In the genomic region with DNA sequence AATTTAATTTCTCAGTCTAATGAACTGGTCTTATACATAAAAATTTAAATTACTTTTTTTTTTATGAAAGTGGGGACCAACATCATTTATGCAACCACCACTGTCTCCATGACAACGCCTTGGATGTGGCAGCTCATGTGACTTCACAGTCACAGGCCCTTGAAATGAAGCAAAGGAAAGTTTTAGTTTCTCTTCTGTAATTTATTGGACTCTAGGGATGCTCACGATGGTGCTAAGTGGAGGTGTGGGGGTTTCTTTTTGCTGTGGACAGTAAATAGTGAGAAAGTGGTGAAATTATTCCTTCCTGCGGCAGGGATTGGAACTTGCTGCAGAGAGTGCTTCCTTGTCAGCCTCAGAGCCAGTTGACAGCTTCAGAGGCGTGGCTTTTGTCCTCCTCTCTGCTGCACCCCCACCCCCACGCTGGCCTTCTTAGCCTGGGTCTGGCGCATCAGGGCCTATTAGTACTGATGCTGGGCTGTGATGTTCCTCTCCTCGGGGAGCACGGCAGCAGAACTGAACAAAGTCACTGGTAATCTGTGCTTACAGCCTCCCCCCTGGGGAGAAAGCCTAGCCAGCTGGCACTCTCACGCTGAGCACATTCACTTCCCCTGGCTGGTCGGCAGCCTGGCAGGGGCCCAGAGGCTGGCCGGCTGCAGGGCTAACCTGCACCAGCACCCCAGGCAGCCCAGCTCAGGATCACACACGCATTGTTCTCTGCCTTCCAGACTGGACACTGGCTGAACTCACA, we compare ENCODE assay signal across 10 cellular contexts.
DNase-seq lines count a peak whose midpoint lies in the region; ATAC-seq, FAIRE-seq and TF ChIP-seq lines count a peak whose summit lies in the region.
"Had no signal": no experiment of that assay in that cellular context is flagged by ENCODE, and none has a peak within 500 bp of the region (broad histone marks: within the 10 kb centered on the region; RNA-seq: fewer than 3 reads in every experiment).

No MANE protein-coding gene starts in this region.

- H3K27me3 ChIP-seq in liver (ENCODE audit: control insufficient read depth in 4 of 4, insufficient read depth in 4 of 4, low read length in 3 of 4): no peaks in the 10 kb centered on the region
- no peaks in the 10 kb centered on the region; a peak in 1 of 5 replicates for H3K27me3 ChIP-seq in HepG2 (ENCODE audit: control insufficient read depth in 1 of 2, insufficient read depth in 2 of 2, low read length in 2 of 2)
- no peaks in the 10 kb centered on the region for H3K27me3 ChIP-seq in psoas muscle (ENCODE audit: insufficient read depth in 3 of 3, low read length in 2 of 3)

- H3K4me2 ChIP-seq in HepG2 (ENCODE audit: low read depth, low read length) (no peak overlapping the region), OCI-LY7 (ENCODE audit: low read length) (no peak overlapping the region)

- TF ChIP-seq CTCF in liver (IDR thresholded peaks at IDR 0.05; ENCODE audit: low read depth, low read length, missing input control) (no peak), HepG2 (CRISPR knock-in tag; IDR thresholded peaks at IDR 0.05) (no peak), OCI-LY7 (conservative IDR thresholded peaks at IDR 0.05; ENCODE audit: low read length) (no peak), psoas muscle (IDR thresholded peaks at IDR 0.05) (no peak)

- no peaks in the 10 kb centered on the region for H3K36me3 Mint-ChIP-seq in activated CD4-positive, alpha-beta memory T cell treated with anti-CD3 and anti-CD28 coated beads for 36 hours

- POLR2A ChIA-PET in HepG2 (lab: Yijun Ruan, JAX): no interaction called here
- POLR2A ChIA-PET in OCI-LY7 (lab: Charles Lee): interaction anchor here (0.9 kb wide), 1 partner anchor 13 kb away, joined by 3 read pairs; no protein-coding TSS in a partner anchor
- POLR2A ChIA-PET in activated CD4-positive, alpha-beta memory T cell treated with anti-CD3 and anti-CD28 coated beads for 36 hours (lab: Charles Lee): no interaction called here

- H3K9me2 ChIP-seq in OCI-LY7 (ENCODE audit: insufficient read depth, low read length): no peaks in the 10 kb centered on the region

- TF ChIP-seq RAD21 in liver (IDR thresholded peaks at IDR 0.05) (peak; percentile 50 to 61), HepG2 (CRISPR knock-in tag; IDR thresholded peaks at IDR 0.05) (no peak)

- intact Hi-C loops in HepG2 (cut with micrococcal nuclease; ENCODE audit: unreplicated experiment) (no loop called here), OCI-LY7 (cut with micrococcal nuclease; ENCODE audit: unreplicated experiment) (no loop called here), psoas muscle (cut with DNase I) (no loop called here)
- intact Hi-C loops in activated CD4-positive, alpha-beta memory T cell treated with anti-CD3 and anti-CD28 coated beads for 36 hours (cut with micrococcal nuclease): no loop called here

- no peak overlapping the region for H3K27ac Mint-ChIP-seq in activated CD4-positive, alpha-beta memory T cell treated with anti-CD3 and anti-CD28 coated beads for 36 hours

- no peak for FAIRE-seq in HepG2 (lab: Jason Lieb, UNC)
- FAIRE-seq: A204.1, islet of Langerhans had no signal

- H3K27ac ChIP-seq in liver (ENCODE audit: low read depth in 1 of 2, low read length in 2 of 2): no peak overlapping the region
- no peak overlapping the region for H3K27ac ChIP-seq in HepG2 (ENCODE audit: extremely low read length, insufficient read depth, low read length)
- no peak overlapping the region for H3K27ac ChIP-seq in OCI-LY7 (ENCODE audit: low read depth, low read length, poor library complexity, severe bottlenecking)
- no peak overlapping the region for H3K27ac ChIP-seq in psoas muscle

- no peaks in the 10 kb centered on the region for H3K79me2 ChIP-seq in HepG2 (ENCODE audit: insufficient read depth, low read length)
- no peaks in the 10 kb centered on the region for H3K79me2 ChIP-seq in OCI-LY7 (ENCODE audit: insufficient read depth, low read depth, low read length)

- peaks cover 0 to 32% (median 13%) of the 10 kb centered on the region in 4 donors for H3K4me1 ChIP-seq in liver (ENCODE audit: control insufficient read depth in 4 of 4, insufficient read depth in 4 of 4, low read length in 3 of 4)
- no peaks in the 10 kb centered on the region for H3K4me1 ChIP-seq in HepG2 (ENCODE audit: insufficient read depth, low read length)
- H3K4me1 ChIP-seq in OCI-LY7 (ENCODE audit: insufficient read depth, low read length, poor library complexity, severe bottlenecking): no peaks in the 10 kb centered on the region
- peaks cover 13% of the 10 kb centered on the region for H3K4me1 ChIP-seq in psoas muscle

- CTCF ChIA-PET in HepG2 (lab: Yijun Ruan, JAX; ENCODE audit: low intra/inter-chr PET ratio, low total read pairs) (no interaction called here), OCI-LY7 (lab: Charles Lee; ENCODE audit: unreplicated experiment) (no interaction called here)
- CTCF ChIA-PET in activated CD4-positive, alpha-beta memory T cell treated with anti-CD3 and anti-CD28 coated beads for 36 hours (lab: Charles Lee): no interaction called here

- H3K9me3 ChIP-seq in liver (ENCODE audit: control insufficient read depth in 4 of 4, low read length in 3 of 4) (no peaks in the 10 kb centered on the region), HepG2 (ENCODE audit: low read length) (no peaks in the 10 kb centered on the region), OCI-LY7 (ENCODE audit: low read length) (no peaks in the 10 kb centered on the region), psoas muscle (no peaks in the 10 kb centered on the region)

- no peaks in the 10 kb centered on the region for H3K9me3 Mint-ChIP-seq in activated CD4-positive, alpha-beta memory T cell treated with anti-CD3 and anti-CD28 coated beads for 36 hours

- ATAC-seq in HepG2 (no peak), psoas muscle (peak; percentile 86 to 98 (median 94)), GM18907 (IDR thresholded peaks at IDR 0.05; ENCODE audit: unreplicated experiment) (no peak)

- H3K36me3 ChIP-seq in liver (ENCODE audit: control insufficient read depth in 4 of 4, insufficient read depth in 3 of 4, low read depth in 1 of 4, low read length in 3 of 4) (peaks cover 0 to 3% (median 0%) of the 10 kb centered on the region in 4 donors), HepG2 (replicated peaks in 1 of 2; ENCODE audit: control insufficient read depth in 1 of 2, insufficient read depth in 2 of 2, low read length in 2 of 2) (no peaks in the 10 kb centered on the region), OCI-LY7 (ENCODE audit: insufficient read depth, low read length) (no peaks in the 10 kb centered on the region), psoas muscle (ENCODE audit: insufficient read depth in 1 of 2, low read depth in 1 of 2) (no peaks in the 10 kb centered on the region)

- H3K4me3 ChIP-seq in liver (ENCODE audit: low read depth in 1 of 3, low read length in 3 of 3) (no peak overlapping the region), HepG2 (replicated peaks in 1 of 3; ENCODE audit: insufficient read depth in 1 of 3, low read depth in 2 of 3, low read length in 3 of 3) (no peak overlapping the region), OCI-LY7 (ENCODE audit: low read depth, low read length, poor library complexity, severe bottlenecking) (no peak overlapping the region), psoas muscle (peak overlapping the region; percentile 15)

- H3K9ac ChIP-seq in liver (ENCODE audit: low read depth in 1 of 2, low read length in 2 of 2): no peak overlapping the region
- H3K9ac ChIP-seq in HepG2 (ENCODE audit: insufficient read depth, low read depth, low read length): no peak overlapping the region

- 18% methylated on average over 12 of the region's 12 CpGs for WGBS in liver
- WGBS in HepG2 (ENCODE audit: low lambda C conversion rate): 33% methylated on average over 5 of the region's 12 CpGs
- 11 to 14% (median 12%) methylated on average over 11 to 12 of the region's 12 CpGs for WGBS in psoas muscle, 3 donors

- no peak overlapping the region for H2AFZ ChIP-seq in HepG2 (ENCODE audit: low read length)
- H2AFZ ChIP-seq in OCI-LY7 (ENCODE audit: low read length): no peak overlapping the region

- H3K4me1 Mint-ChIP-seq in activated CD4-positive, alpha-beta memory T cell treated with anti-CD3 and anti-CD28 coated beads for 36 hours (ENCODE audit: low read depth): no peaks in the 10 kb centered on the region

- no peaks in the 10 kb centered on the region for H4K20me1 ChIP-seq in HepG2 (ENCODE audit: insufficient read depth, low read length)
- H4K20me1 ChIP-seq in OCI-LY7 (ENCODE audit: insufficient read depth, low read length): no peaks in the 10 kb centered on the region

- DNase-seq in HepG2 (ENCODE audit: low spot score) (no peak), OCI-LY7 (ENCODE audit: low spot score) (peak; percentile 22), germinal center (ENCODE audit: low spot score) (peak; percentile 48), psoas muscle (peak; percentile 80 to 92), GF-D8 (lab: John Stamatoyannopoulos, UW) (no peak)
- no peak for DNase-seq in activated CD4-positive, alpha-beta memory T cell treated with anti-CD3 and anti-CD28 coated beads for 36 hours

- TF ChIP-seq EP300 in HepG2 (IDR thresholded peaks at IDR 0.05; ENCODE audit: low read depth in 2 of 2, low read length in 2 of 2) (no peak), HepG2 (CRISPR knock-in tag; IDR thresholded peaks at IDR 0.05; ENCODE audit: borderline replicate concordance) (no peak)

- BruUV-seq in HepG2 (replicated peaks; lab: Mats Ljungman, UMichigan) (no TSS peak), OCI-LY7 (replicated peaks; lab: Mats Ljungman, UMichigan) (no TSS peak)

- peaks cover 4% of the 10 kb centered on the region for H3K27me3 Mint-ChIP-seq in activated CD4-positive, alpha-beta memory T cell treated with anti-CD3 and anti-CD28 coated beads for 36 hours

- in situ Hi-C loops in HepG2 (cut with HindIII; ENCODE audit: extremely low pct_ligation_motif_present, low pct_unique_long_range_greater_than_20kb): no loop called here

- no peak overlapping the region for H3K4me3 Mint-ChIP-seq in activated CD4-positive, alpha-beta memory T cell treated with anti-CD3 and anti-CD28 coated beads for 36 hours

- TF ChIP-seq POLR2A in HepG2 (IDR thresholded peaks at IDR 0.05; ENCODE audit: insufficient read depth in 1 of 2, low read depth in 2 of 2, low read length in 2 of 2): no peak

TF ChIP-seq in liver, 16 proteins besides CTCF, POLR2A, EP300 and RAD21 (continues in another document):
- TF ChIP-seq JUND (IDR thresholded peaks at IDR 0.05) (peak in 1 of 2 donors; percentile 16), NR2F2 (IDR thresholded peaks at IDR 0.05) (peak; percentile 32), RXRA (IDR thresholded peaks at IDR 0.05) (peak; percentile 31 to 65)
- TF ChIP-seq, protein P1, sequence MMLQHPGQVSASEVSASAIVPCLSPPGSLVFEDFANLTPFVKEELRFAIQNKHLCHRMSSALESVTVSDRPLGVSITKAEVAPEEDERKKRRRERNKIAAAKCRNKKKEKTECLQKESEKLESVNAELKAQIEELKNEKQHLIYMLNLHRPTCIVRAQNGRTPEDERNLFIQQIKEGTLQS (IDR thresholded peaks at IDR 0.05): no peak

TF ChIP-seq in HepG2, 621 proteins besides CTCF, POLR2A, EP300 and RAD21 (continues in another document):
- no peak for TF ChIP-seq ZNF557 (CRISPR knock-in tag; IDR thresholded peaks at IDR 0.05)

Comparison
In these comparisons a context has a peak if more than half of its experiments do, and no peak if none do; other contexts are left out.
1. ATAC-seq: peak in psoas muscle (4 of 4); none in HepG2 (single experiment) and GM18907 (single experiment).
2. DNase-seq: peak in OCI-LY7 (single experiment), germinal center (single experiment) and psoas muscle (2 of 2); none in HepG2 (single experiment), activated CD4-positive, alpha-beta memory T cell treated with anti-CD3 and anti-CD28 coated beads for 36 hours (single experiment) and GF-D8 (single experiment).